In genomic region chr15:72796515-72797337, GRCh38 we compare ENCODE assay signal across 8 cellular contexts. TPM values are rescaled to one million over a fixed set of nuclear protein-coding genes. Genes with fewer than 3 reads are reported as not detected.
DNase-seq lines count a peak whose midpoint lies in the region; ATAC-seq, FAIRE-seq and TF ChIP-seq lines count a peak whose summit lies in the region.

No MANE protein-coding gene starts in this region.

- H3K4me3 ChIP-seq in esophagus muscularis mucosa (peak overlapping the region; percentile 57 to 68 (median 62)), muscle layer of colon (ENCODE audit: low read depth in 1 of 2, low read length in 2 of 2) (peak overlapping the region; percentile 26 to 67)

- H3K27ac Mint-ChIP-seq in type B pancreatic cell = peak overlapping the region; percentile 80

- DNase-seq in AG20443 (ENCODE audit: low spot score) (peak; percentile 87), GM19239 (ENCODE audit: insufficient read length, low spot score) (peak; percentile 58), NCI-H2171 (lab: John Stamatoyannopoulos, UW) (peak; percentile 54), activated T-cell treated with anti-CD3 and anti-CD28 coated beads for 24 hours (ENCODE audit: low read depth) (peak; percentile 12), esophagus muscularis mucosa (ENCODE audit: extremely low spot score) (no peak), type B pancreatic cell (ENCODE audit: extremely low spot score, unreplicated experiment) (peak; percentile 78)

- H3K27me3 Mint-ChIP-seq in type B pancreatic cell = peaks cover 8% of the 10 kb centered on the region

- intact Hi-C loops in esophagus muscularis mucosa (cut with DNase I) = loop anchor here (2.0 to 5.0 kb wide), 2 partner anchors 284 to 476 kb away; no protein-coding TSS in a partner anchor

- TF ChIP-seq POLR2A in esophagus muscularis mucosa (IDR thresholded peaks at IDR 0.05; ENCODE audit: low read depth) = no peak

- 8% methylated on average over 24 of the region's 72 CpGs for WGBS in esophagus muscularis mucosa

- no peaks in the 10 kb centered on the region for H3K9me3 Mint-ChIP-seq in type B pancreatic cell

- H3K9me3 ChIP-seq in esophagus muscularis mucosa (no peaks in the 10 kb centered on the region), muscle layer of colon (ENCODE audit: low read length) (no peaks in the 10 kb centered on the region)

- H3K4me1 Mint-ChIP-seq in type B pancreatic cell (ENCODE audit: unreplicated experiment) = peaks cover 16% of the 10 kb centered on the region

- peaks cover 0 to 13% (median 0%) of the 10 kb centered on the region in 4 donors for H3K27me3 ChIP-seq in esophagus muscularis mucosa
- no peaks in the 10 kb centered on the region for H3K27me3 ChIP-seq in muscle layer of colon (ENCODE audit: control insufficient read depth in 1 of 2, insufficient read depth in 2 of 2, low read length in 2 of 2)

- H3K9ac ChIP-seq in muscle layer of colon (ENCODE audit: low read length) = no peak overlapping the region

- H3K4me1 ChIP-seq in esophagus muscularis mucosa (peaks cover 9 to 17% (median 14%) of the 10 kb centered on the region in 4 donors), muscle layer of colon (ENCODE audit: insufficient read depth, low read length) (no peaks in the 10 kb centered on the region)

- ATAC-seq in GM19324 (IDR thresholded peaks at IDR 0.05; ENCODE audit: low FRiP score, unreplicated experiment) = no peak

- H3K4me3 Mint-ChIP-seq in type B pancreatic cell = peak overlapping the region; percentile 90

- H3K27ac ChIP-seq in esophagus muscularis mucosa (replicated peaks in 1 of 4) = peak overlapping the region in 1 of 4 donors; percentile 53
- no peak overlapping the region for H3K27ac ChIP-seq in muscle layer of colon (ENCODE audit: low read depth, low read length)

- H3K36me3 ChIP-seq in esophagus muscularis mucosa (no peaks in the 10 kb centered on the region), muscle layer of colon (ENCODE audit: insufficient read depth, low read length) (no peaks in the 10 kb centered on the region)

- no peak for TF ChIP-seq EP300 in esophagus muscularis mucosa (IDR thresholded peaks at IDR 0.05)

- peak; percentile 64 to 84 (median 82) for TF ChIP-seq CTCF in esophagus muscularis mucosa (IDR thresholded peaks at IDR 0.05)
- peak; percentile 83 for TF ChIP-seq CTCF in type B pancreatic cell (conservative IDR thresholded peaks at IDR 0.05)

- no peaks in the 10 kb centered on the region for H3K36me3 Mint-ChIP-seq in type B pancreatic cell

- peak; percentile 39 for FAIRE-seq in GM19239 (lab: Jason Lieb, UNC)

RNA-seq across cellular contexts. Expression of gene ADPGK, which starts 13.2 kb away (rescaled TPM):
- total RNA-seq in esophagus muscularis mucosa (10 to 100 TPM; 20.2 to 37.4 (median 22.3) TPM), type B pancreatic cell (ENCODE audit: low replicate concordance) (46.9 and 52.6 TPM in 2 replicates)
